Comparison of ENCODE assay signal across 19 cellular contexts in genomic region chr20:59363094-59363493, GRCh38.
A peak's percentile ranks its signal among the peaks of the same experiment; 100 is the strongest.
DNase-seq lines count a peak whose midpoint lies in the region; FAIRE-seq and TF ChIP-seq lines count a peak whose summit lies in the region.
"Had no signal": no experiment of that assay in that cellular context is flagged by ENCODE, and none has a peak within 500 bp of the region (broad histone marks: within the 10 kb centered on the region; RNA-seq: fewer than 3 reads in every experiment).

No MANE protein-coding gene starts in this region.

- no peak overlapping the region for H2AK5ac ChIP-seq in H1 (ENCODE audit: low read depth, low read length)

- no peak for TF ChIP-seq CTCF in H1 (IDR thresholded peaks at IDR 0.05; ENCODE audit: control extremely low read depth in 1 of 3, insufficient read depth in 1 of 3, low read depth in 1 of 3, low read length in 3 of 3)
- TF ChIP-seq CTCF in neural progenitor cell (IDR thresholded peaks at IDR 0.05): no peak
- TF ChIP-seq CTCF in adrenal gland (IDR thresholded peaks at IDR 0.05): no peak

- H3K56ac ChIP-seq in H1 (replicated peaks; ENCODE audit: insufficient read length, low read depth, low read length): no peak overlapping the region

- no peak overlapping the region for H3K18ac ChIP-seq in H1 (ENCODE audit: extremely low read depth, low read length)

- no peak overlapping the region for H3K27ac Mint-ChIP-seq in neural progenitor cell
- H3K27ac Mint-ChIP-seq: CD4-positive, alpha-beta memory T cell had no signal

- H2BK5ac ChIP-seq in H1 (ENCODE audit: low read depth, low read length): no peak overlapping the region

- no peak overlapping the region for H2BK15ac ChIP-seq in H1 (ENCODE audit: low read length)

- no peak overlapping the region for H4K5ac ChIP-seq in H1 (ENCODE audit: insufficient read length, low read depth, low read length)

- no peak for FAIRE-seq in H1 (lab: Jason Lieb, UNC)
- FAIRE-seq: A549, D721Med, G401.6, GM12891 had no signal

- H3K9me3 ChIP-seq in H1 (ENCODE audit: insufficient read depth in 2 of 2, low read depth in 1 of 2, low read length in 1 of 2): no peaks in the 10 kb centered on the region
- H3K9me3 ChIP-seq in neural progenitor cell (ENCODE audit: low read depth): no peaks in the 10 kb centered on the region
- H3K9me3 ChIP-seq in adrenal gland (replicated peaks in 1 of 3): no peaks in the 10 kb centered on the region
- H3K9me3 ChIP-seq: A549, BE2C, HAP-1 had no signal

- H3K14ac ChIP-seq in H1 (ENCODE audit: insufficient read length): no peak overlapping the region

- H3K23me2 ChIP-seq in H1 (ENCODE audit: low read depth, low read length): peaks cover 5% of the 10 kb centered on the region; the same call in 1 of the 2 replicates

- H3K4me3 Mint-ChIP-seq in neural progenitor cell: no peak overlapping the region
- H3K4me3 Mint-ChIP-seq: CD4-positive, alpha-beta memory T cell had no signal

- CTCF ChIA-PET in H1 (lab: Charles Lee; ENCODE audit: partially characterized antibody): interaction anchor here (1.1 to 1.5 kb wide), 3 partner anchors 11 to 69 kb away, joined by 3 to 7 read pairs (median 3); no protein-coding TSS in a partner anchor

- no peak overlapping the region for H2BK20ac ChIP-seq in H1 (ENCODE audit: low read length)

- no peaks in the 10 kb centered on the region for H4K20me1 ChIP-seq in H1 (replicated peaks in 1 of 2; ENCODE audit: control insufficient read depth in 1 of 2, insufficient read depth in 2 of 2, low read length in 2 of 2)
- H4K20me1 ChIP-seq in neural progenitor cell (ENCODE audit: low read depth): peaks cover 25% of the 10 kb centered on the region

- H3K27me3 ChIP-seq in H1 (replicated peaks in 1 of 4; ENCODE audit: control insufficient read depth in 3 of 4, extremely low read depth in 1 of 4, insufficient read depth in 3 of 4, low read length in 3 of 4) (no peaks in the 10 kb centered on the region; a peak in 2 of 7 replicates), neural progenitor cell (peaks cover 7% of the 10 kb centered on the region), adrenal gland (no peaks in the 10 kb centered on the region)
- H3K27me3 ChIP-seq: BE2C had no signal

- H3K79me1 ChIP-seq in H1 (ENCODE audit: low read depth, low read length): no peaks in the 10 kb centered on the region

- POLR2A ChIA-PET in H1 (lab: Charles Lee; ENCODE audit: partially characterized antibody): no interaction called here

- H3F3A ChIP-seq in neural progenitor cell (ENCODE audit: low read depth): peaks cover 46% of the 10 kb centered on the region

- H2BK12ac ChIP-seq in H1 (ENCODE audit: low read depth, low read length): no peak overlapping the region

- WGBS in H1 (ENCODE audit: extremely low coverage in 1 of 2, insufficient coverage in 1 of 2, insufficient read length in 1 of 2, insufficient replicate concordance in 2 of 2, low coverage in 1 of 2, low lambda C conversion rate in 2 of 2, missing lambda C conversion rate in 1 of 2), 2 experiments: 72% methylated on average over 12 of the region's 12 CpGs; no CpG with 5 or more reads in 1 of the 2 experiments
- 74 to 81% (median 76%) methylated on average over 12 of the region's 12 CpGs for WGBS in adrenal gland, 4 donors

- H3K36me3 ChIP-seq in H1 (ENCODE audit: control insufficient read depth in 2 of 4, insufficient read depth in 4 of 4, low read length in 3 of 4): no peaks in the 10 kb centered on the region
- H3K36me3 ChIP-seq in neural progenitor cell: no peaks in the 10 kb centered on the region
- no peaks in the 10 kb centered on the region for H3K36me3 ChIP-seq in adrenal gland (replicated peaks in 1 of 2)
- H3K36me3 ChIP-seq: BE2C, HAP-1 had no signal

- H3K4me1 ChIP-seq in H1 (replicated peaks in 1 of 4; ENCODE audit: control insufficient read depth in 3 of 4, insufficient read depth in 4 of 4, low read length in 3 of 4) (peaks cover 0 to 4% (median 3%) of the 10 kb centered on the region in 4 experiments; a peak in 4 of 7 replicates), neural progenitor cell (peaks cover 50% of the 10 kb centered on the region), adrenal gland (replicated peaks in 1 of 2) (no peaks in the 10 kb centered on the region)
- H3K4me1 ChIP-seq: A549, BE2C, HAP-1 had no signal

- H3K4ac ChIP-seq in H1 (replicated peaks; ENCODE audit: insufficient read length, low read depth, low read length): no peak overlapping the region

- no peaks in the 10 kb centered on the region for H3K79me2 ChIP-seq in H1 (ENCODE audit: control insufficient read depth in 1 of 2, insufficient read depth in 2 of 2, low read length in 2 of 2)
- H3K79me2 ChIP-seq in neural progenitor cell (ENCODE audit: low read depth): no peaks in the 10 kb centered on the region

- TF ChIP-seq EP300 in H1 (IDR thresholded peaks at IDR 0.05; ENCODE audit: borderline replicate concordance in 1 of 2, low read depth in 2 of 2, low read length in 2 of 2): no peak

- H3K9ac ChIP-seq in H1 (replicated peaks in 1 of 4; ENCODE audit: extremely low read depth in 1 of 4, low read depth in 3 of 4, low read length in 3 of 4) (no peak overlapping the region), neural progenitor cell (no peak overlapping the region)

- no peak for TF ChIP-seq RAD21 in H1 (IDR thresholded peaks at IDR 0.05 in 1 of 2, conservative IDR thresholded peaks at IDR 0.05 in 1 of 2; ENCODE audit: low read depth in 2 of 2, low read length in 2 of 2)

- H3K4me1 Mint-ChIP-seq in neural progenitor cell: peaks cover 47% of the 10 kb centered on the region
- H3K4me1 Mint-ChIP-seq: CD4-positive, alpha-beta memory T cell had no signal

- H4K91ac ChIP-seq in H1 (replicated peaks; ENCODE audit: insufficient read length, low read length): no peak overlapping the region

- H3K36me3 Mint-ChIP-seq in neural progenitor cell: no peaks in the 10 kb centered on the region
- H3K36me3 Mint-ChIP-seq: CD4-positive, alpha-beta memory T cell had no signal

- no peak overlapping the region for H4K8ac ChIP-seq in H1 (ENCODE audit: extremely low read depth, insufficient read depth, low read length)

- TF ChIP-seq POLR2A in H1 (IDR thresholded peaks at IDR 0.05; ENCODE audit: control extremely low read depth in 1 of 2, low read depth in 2 of 2, low read length in 2 of 2): no peak
- no peak for TF ChIP-seq POLR2A in adrenal gland (IDR thresholded peaks at IDR 0.05)

- H3K4me3 ChIP-seq in H1 (ENCODE audit: extremely low read depth in 1 of 4, insufficient read depth in 2 of 4, low read depth in 3 of 4, low read length in 4 of 4) (no peak overlapping the region), neural progenitor cell (peak overlapping the region; percentile 17), adrenal gland (no peak overlapping the region)
- H3K4me3 ChIP-seq: A549, HAP-1 had no signal

- intact Hi-C loops in adrenal gland (cut with DNase I): no loop called here

- H3K9me3 Mint-ChIP-seq in neural progenitor cell: no peaks in the 10 kb centered on the region

- no peak overlapping the region for H2BK120ac ChIP-seq in H1 (replicated peaks; ENCODE audit: low read depth, low read length)

- H3K4me2 ChIP-seq in H1 (ENCODE audit: insufficient read depth in 1 of 2, low read depth in 2 of 2, low read length in 2 of 2): no peak overlapping the region
- peak overlapping the region; percentile 65 for H3K4me2 ChIP-seq in neural progenitor cell
- H3K4me2 ChIP-seq: A549 had no signal

- DNase-seq in NCI-H2227 treated with DMSO at 0.1 percent for 48 hours (lab: John Stamatoyannopoulos, UW) (peak; percentile 78), H1 (ENCODE audit: low read depth in 1 of 2, low spot score in 2 of 2) (no peak), neural progenitor cell (ENCODE audit: low spot score) (peak; percentile 67), NCI-H2107 (lab: John Stamatoyannopoulos, UW) (no peak), NCI-H2081 (lab: John Stamatoyannopoulos, UW) (no peak), adrenal gland (no peak)
- DNase-seq: BE2C; CD4-positive, alpha-beta memory T cell; COR-L47; DMS153; DMS79 treated with DMSO at 0.1 percent for 48 hours; EL; GOT3 had no signal

- H3K27me3 Mint-ChIP-seq in neural progenitor cell (ENCODE audit: insufficient read depth, low read depth): peaks cover 44% of the 10 kb centered on the region
- H3K27me3 Mint-ChIP-seq: CD4-positive, alpha-beta memory T cell had no signal

- H3K27ac ChIP-seq in H1 (ENCODE audit: low read depth, low read length) (no peak overlapping the region), neural progenitor cell (peak overlapping the region; percentile 37), adrenal gland (no peak overlapping the region)
- H3K27ac ChIP-seq: A549, C4-2B had no signal

- no peak overlapping the region for H3K23ac ChIP-seq in H1 (ENCODE audit: insufficient read length)

- peak overlapping the region; percentile 64; the same call in 1 of the 2 replicates for H2AFZ ChIP-seq in H1 (ENCODE audit: low read length)
- no peak overlapping the region for H2AFZ ChIP-seq in neural progenitor cell (replicated peaks)

TF ChIP-seq in H1, 55 proteins besides CTCF, POLR2A, EP300 and RAD21:
- no peak for TF ChIP-seq BCL11A (IDR thresholded peaks at IDR 0.05; ENCODE audit: low read depth in 2 of 2, low read length in 2 of 2)
- no peak for TF ChIP-seq CBX5 (IDR thresholded peaks at IDR 0.05; ENCODE audit: low read depth, low read length)
- TF ChIP-seq SIRT6 (IDR thresholded peaks at IDR 0.05; ENCODE audit: low read length): no peak
- TF ChIP-seq E2F6 (IDR thresholded peaks at IDR 0.05): no peak
- no peak for TF ChIP-seq RBBP5 (IDR thresholded peaks at IDR 0.05; ENCODE audit: borderline replicate concordance, low read depth, low read length)
- TF ChIP-seq CEBPB (IDR thresholded peaks at IDR 0.05; ENCODE audit: low read depth, low read length): no peak
- no peak for TF ChIP-seq KDM5A (IDR thresholded peaks at IDR 0.05; ENCODE audit: low read length)
- no peak for TF ChIP-seq TAF7 (optimal IDR thresholded peaks at IDR 0.05; ENCODE audit: borderline replicate concordance, low read depth, low read length)
- TF ChIP-seq NANOG (IDR thresholded peaks at IDR 0.05; ENCODE audit: insufficient read depth, low read depth, low read length, poor library complexity, severe bottlenecking): no peak
- no peak for TF ChIP-seq SRF (IDR thresholded peaks at IDR 0.05; ENCODE audit: low read depth, low read length)
- no peak for TF ChIP-seq TBP (IDR thresholded peaks at IDR 0.05; ENCODE audit: low read depth, low read length)
- TF ChIP-seq GABPA (IDR thresholded peaks at IDR 0.05; ENCODE audit: borderline replicate concordance, insufficient read depth, low read length): no peak
- no peak for TF ChIP-seq KDM1A (IDR thresholded peaks at IDR 0.05; ENCODE audit: borderline replicate concordance, low read length)
- TF ChIP-seq SP2 (IDR thresholded peaks at IDR 0.05; ENCODE audit: low read length): no peak
- no peak for TF ChIP-seq SUZ12 (IDR thresholded peaks at IDR 0.05; ENCODE audit: low read length)
TF ChIP-seq in H1: peak in this region for 0.

Comparison
In these comparisons a context has a peak if more than half of its experiments do, and no peak if none do; other contexts are left out.
1. DNase-seq: peak in NCI-H2227 treated with DMSO at 0.1 percent for 48 hours (single experiment) and neural progenitor cell (single experiment); none in H1 (0 of 2), NCI-H2107 (single experiment), NCI-H2081 (0 of 2) and adrenal gland (0 of 7).